Comparison of ENCODE assay signal across 8 cellular contexts in the genomic region with DNA sequence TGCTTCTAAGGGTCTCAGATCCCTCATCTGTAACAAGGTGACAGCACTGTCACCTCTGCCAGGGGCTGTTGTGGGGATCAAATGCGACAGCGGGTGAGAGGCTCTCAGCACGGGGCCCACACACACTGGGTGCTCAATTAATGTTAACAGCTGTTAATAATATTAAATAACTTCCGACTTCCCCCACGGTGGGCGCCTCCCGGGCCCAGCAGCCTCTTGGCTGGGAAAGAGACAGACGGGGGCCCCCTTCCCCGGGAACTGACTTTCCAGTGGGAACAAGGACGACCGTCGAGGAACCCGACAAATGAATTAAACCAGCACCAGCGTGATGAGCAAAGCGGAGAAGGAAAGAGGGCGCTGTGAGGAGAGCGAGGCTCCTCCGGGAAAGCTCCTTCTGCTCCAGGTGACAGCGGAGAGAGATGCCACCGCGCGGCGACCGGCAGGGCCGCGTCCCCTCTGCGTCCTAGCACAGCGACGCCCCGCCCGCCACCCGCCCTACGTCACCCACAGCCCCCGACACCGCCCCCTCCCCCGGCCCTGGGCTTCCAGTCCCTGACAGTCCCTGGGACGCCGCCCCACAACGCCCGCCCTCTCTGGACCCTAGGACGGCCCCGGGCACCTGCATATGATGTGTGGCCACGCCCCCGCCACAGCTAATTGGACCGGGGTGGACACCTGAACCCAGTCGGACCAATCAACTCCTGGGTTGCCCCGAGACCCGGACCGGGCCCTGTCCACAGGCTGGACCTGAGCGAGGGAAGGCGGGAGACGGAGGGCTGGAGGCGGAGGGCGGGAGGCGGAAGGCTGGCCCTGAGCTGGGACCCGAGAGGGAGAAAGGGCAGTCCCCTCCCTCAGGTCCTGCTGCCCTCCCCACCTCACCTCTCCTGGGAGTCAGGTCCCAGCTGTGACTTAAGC. TPM values are rescaled to one million over a fixed set of nuclear protein-coding genes. Genes with fewer than 3 reads are reported as not detected.
DNase-seq lines count a peak whose midpoint lies in the region; ATAC-seq and TF ChIP-seq lines count a peak whose summit lies in the region.

No MANE protein-coding gene starts in this region.

- H3K36me3 Mint-ChIP-seq in nephron progenitor cell (ENCODE audit: low read depth) = no peaks in the 10 kb centered on the region
- no peaks in the 10 kb centered on the region for H3K36me3 Mint-ChIP-seq in osteocyte (ENCODE audit: unreplicated experiment)

- H3K27ac Mint-ChIP-seq in nephron progenitor cell = no peak overlapping the region
- no peak overlapping the region for H3K27ac Mint-ChIP-seq in osteocyte (ENCODE audit: unreplicated experiment)

- H3K27me3 Mint-ChIP-seq in nephron progenitor cell (ENCODE audit: low read depth, poor library complexity) (peaks cover 63% of the 10 kb centered on the region), osteocyte (ENCODE audit: unreplicated experiment) (peaks cover 78% of the 10 kb centered on the region)

- H3K4me1 Mint-ChIP-seq in nephron progenitor cell = peaks cover 57% of the 10 kb centered on the region
- peaks cover 3% of the 10 kb centered on the region for H3K4me1 Mint-ChIP-seq in osteocyte (ENCODE audit: unreplicated experiment)

- H3K4me3 Mint-ChIP-seq in nephron progenitor cell (peak overlapping the region; percentile 79), osteocyte (ENCODE audit: unreplicated experiment) (no peak overlapping the region)

- in situ Hi-C loops in G401 (cut with HindIII; ENCODE audit: low sequenced_read_pairs) = no loop called here

- no peak for ATAC-seq in HG03571 (IDR thresholded peaks at IDR 0.05; ENCODE audit: unreplicated experiment)

- H3K9me3 Mint-ChIP-seq in nephron progenitor cell (peaks cover under 1% of the 10 kb centered on the region), osteocyte (ENCODE audit: unreplicated experiment) (no peaks in the 10 kb centered on the region)

- DNase-seq in G401 (ENCODE audit: low spot score) (peak; percentile 21), NCI-H774 (lab: John Stamatoyannopoulos, UW) (peak; percentile 100), nephron progenitor cell (peak; percentile 92), GF-D8 (lab: John Stamatoyannopoulos, UW) (no peak), hepatic stellate cell (ENCODE audit: low spot score) (no peak), osteocyte (ENCODE audit: extremely low spot score, unreplicated experiment) (no peak)
- DNase-seq in effector CD8-positive, alpha-beta T cell (lab: John Stamatoyannopoulos, UW) = peak; percentile 52

- TF ChIP-seq CTCF in nephron progenitor cell (IDR thresholded peaks at IDR 0.05) (peak; percentile 22), osteocyte (IDR thresholded peaks at IDR 0.05) (no peak)

RNA-seq across cellular contexts. Expression of gene MATN1, which starts 38.2 kb away (rescaled TPM):
- 1.2 TPM in 1 of 2 replicates, not detected in the other for total RNA-seq in G401 (2014; rRNA removed; shearing (Covaris generic))
- 0.39 and 0.99 TPM in 2 replicates for total RNA-seq in osteocyte

Comparison
In these comparisons a context has a peak if more than half of its experiments do, and no peak if none do; other contexts are left out.
1. DNase-seq: peak in G401 (single experiment), NCI-H774 (single experiment), effector CD8-positive, alpha-beta T cell (single experiment) and nephron progenitor cell (single experiment); none in GF-D8 (single experiment), hepatic stellate cell (single experiment) and osteocyte (single experiment).